ENCODE assay signal across 8 cellular contexts in the genomic region with DNA sequence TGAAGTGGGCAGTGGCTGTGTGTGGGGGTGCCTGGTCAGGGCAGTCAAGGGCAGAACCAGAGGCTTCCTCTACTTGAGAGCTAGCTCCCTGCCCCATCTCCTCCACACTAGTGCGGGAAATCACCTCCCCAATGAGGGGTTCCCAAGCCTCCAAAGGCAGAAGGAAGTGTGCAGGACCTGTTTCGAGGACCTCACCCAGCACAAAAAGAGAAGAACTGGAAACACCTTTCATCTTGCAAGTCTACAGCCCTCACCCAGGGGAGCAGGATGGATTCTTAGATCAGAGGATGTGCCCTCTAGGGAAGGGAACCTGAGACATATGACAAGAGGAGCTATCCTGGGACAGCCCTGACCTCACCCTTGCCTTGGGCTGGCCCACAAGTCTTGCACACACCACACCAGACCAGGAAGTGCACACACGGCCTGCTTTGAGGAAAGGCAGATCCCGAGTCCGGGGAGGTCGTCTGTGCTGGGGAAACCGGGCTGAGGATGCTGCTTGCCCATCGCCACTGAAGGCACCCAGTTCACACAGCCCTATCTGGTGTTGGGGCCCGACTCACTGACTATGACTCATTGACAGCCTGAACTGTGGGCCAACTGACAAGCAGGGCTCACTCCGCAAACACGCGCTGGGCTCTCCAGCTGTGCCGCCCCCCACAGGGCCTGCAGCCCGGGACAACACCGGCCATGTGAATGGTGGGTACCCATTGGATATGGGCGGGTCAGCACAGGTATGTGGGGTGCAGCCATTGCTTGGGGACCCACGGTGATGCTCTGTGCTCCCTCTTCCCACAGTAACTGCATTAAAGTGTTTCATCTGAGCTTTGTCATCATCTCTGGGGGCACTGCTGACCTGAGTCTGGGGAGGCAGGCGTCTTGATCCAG. TPM values are rescaled to one million over a fixed set of nuclear protein-coding genes. Genes with fewer than 3 reads are reported as not detected.
DNase-seq lines count a peak whose midpoint lies in the region; ATAC-seq and TF ChIP-seq lines count a peak whose summit lies in the region.

No MANE protein-coding gene starts in this region.

- H3K27ac ChIP-seq in DND-41 (ENCODE audit: low read length) (peak overlapping the region; percentile 55; the same call in 1 of the 2 replicates), OCI-LY3 (ENCODE audit: low read length) (peak overlapping the region; percentile 93), mesenchymal stem cell (ENCODE audit: low read length, poor library complexity, severe bottlenecking) (peak overlapping the region; percentile 29), colonic mucosa (no peak overlapping the region)

- ATAC-seq in DND-41 (ENCODE audit: insufficient read depth, low read depth) (no peak), HG03108 (IDR thresholded peaks at IDR 0.05; ENCODE audit: unreplicated experiment) (no peak), GM21381 (IDR thresholded peaks at IDR 0.05; ENCODE audit: unreplicated experiment) (no peak)

- peaks cover 22% of the 10 kb centered on the region for H3K79me2 ChIP-seq in DND-41 (ENCODE audit: insufficient read depth, low read length)
- H3K79me2 ChIP-seq in OCI-LY3 (ENCODE audit: low read length) = peaks cover 38% of the 10 kb centered on the region

- no peak overlapping the region for H2BK120ac ChIP-seq in mesenchymal stem cell (ENCODE audit: low read depth, low read length)

- H3K9ac ChIP-seq in DND-41 (ENCODE audit: low read depth, low read length) (0 out of 2 replicates have a peak overlapping the region, but pooled peaks have one; percentile 76), OCI-LY3 (ENCODE audit: low read length) (peak overlapping the region; percentile 91), mesenchymal stem cell (ENCODE audit: low read length) (no peak overlapping the region), colonic mucosa (ENCODE audit: low read depth in 2 of 2, low read length in 2 of 2) (peak overlapping the region in 1 of 2 donors; percentile 78)

- H3K4me3 ChIP-seq in DND-41 (ENCODE audit: low read depth in 1 of 2, low read length in 2 of 2) = no peak overlapping the region
- H3K4me3 ChIP-seq in OCI-LY3 (ENCODE audit: low read length) = peak overlapping the region; percentile 91
- no peak overlapping the region for H3K4me3 ChIP-seq in mesenchymal stem cell (ENCODE audit: insufficient read depth in 1 of 2, low read depth in 1 of 2, low read length in 2 of 2)
- no peak overlapping the region for H3K4me3 ChIP-seq in colonic mucosa

- peak overlapping the region in 1 of 2 experiments; percentile 14 for H3K18ac ChIP-seq in mesenchymal stem cell (ENCODE audit: low read depth in 1 of 2, low read length in 2 of 2)

- H3K79me1 ChIP-seq in mesenchymal stem cell (replicated peaks; ENCODE audit: low read length, poor library complexity, severe bottlenecking) = peaks cover 10% of the 10 kb centered on the region

- H2AFZ ChIP-seq in DND-41 (ENCODE audit: low read depth, low read length) = no peak overlapping the region
- H2AFZ ChIP-seq in OCI-LY3 (ENCODE audit: low read depth, low read length) = no peak overlapping the region
- H2AFZ ChIP-seq in mesenchymal stem cell (ENCODE audit: low read depth, low read length) = no peak overlapping the region

- no peak overlapping the region for H2AK5ac ChIP-seq in mesenchymal stem cell (ENCODE audit: low read length, severe bottlenecking)

- no peak overlapping the region for H2BK5ac ChIP-seq in mesenchymal stem cell (ENCODE audit: low read depth, low read length, poor library complexity, severe bottlenecking)

- DNase-seq in DND-41 = no peak
- DNase-seq in activated effector memory CD4-positive, alpha-beta T cell treated with anti-CD3 and anti-CD28 coated beads, Interleukin-2, amount 50 U/mL, for 16 hours = peak; percentile 84
- DNase-seq in mesenchymal stem cell = peak; percentile 86
- no peak for DNase-seq in pons (ENCODE audit: low spot score)
- DNase-seq in colonic mucosa = no peak

- intact Hi-C loops in colonic mucosa (cut with DNase I) = loop anchor here (10.0 kb wide), 2 partner anchors 193 to 443 kb away; partner anchors contain the start of gene PTK6

- peaks cover 13% of the 10 kb centered on the region for H4K20me1 ChIP-seq in DND-41 (ENCODE audit: insufficient read depth, low read length)
- H4K20me1 ChIP-seq in OCI-LY3 (ENCODE audit: insufficient read depth, low read length) = peaks cover 10% of the 10 kb centered on the region; the same call in 1 of the 2 replicates

- TF ChIP-seq CTCF in DND-41 (IDR thresholded peaks at IDR 0.05; ENCODE audit: borderline replicate concordance, extremely low read depth, low read length, poor library complexity, severe bottlenecking) (no peak), OCI-LY3 (IDR thresholded peaks at IDR 0.05; ENCODE audit: low read depth, low read length) (no peak), colonic mucosa (IDR thresholded peaks at IDR 0.05) (no peak)

- no peaks in the 10 kb centered on the region for H3K9me3 ChIP-seq in DND-41 (ENCODE audit: insufficient read depth, low read length, severe bottlenecking)
- H3K9me3 ChIP-seq in OCI-LY3 (ENCODE audit: insufficient read depth, low read length) = no peaks in the 10 kb centered on the region
- no peaks in the 10 kb centered on the region for H3K9me3 ChIP-seq in mesenchymal stem cell (ENCODE audit: control insufficient read depth, low read length)
- H3K9me3 ChIP-seq in colonic mucosa = no peaks in the 10 kb centered on the region

- no peak overlapping the region for H2BK12ac ChIP-seq in mesenchymal stem cell (ENCODE audit: low read length in 2 of 2)

- no peak overlapping the region for H4K91ac ChIP-seq in mesenchymal stem cell (ENCODE audit: low read length)

- no peaks in the 10 kb centered on the region for H3K27me3 ChIP-seq in DND-41 (ENCODE audit: insufficient read depth, low read length, poor library complexity)
- no peaks in the 10 kb centered on the region for H3K27me3 ChIP-seq in OCI-LY3 (ENCODE audit: low read depth, low read length)
- no peaks in the 10 kb centered on the region for H3K27me3 ChIP-seq in mesenchymal stem cell (ENCODE audit: control insufficient read depth in 1 of 2, insufficient read depth in 1 of 2, low read length in 2 of 2)
- H3K27me3 ChIP-seq in colonic mucosa = no peaks in the 10 kb centered on the region

- H3K36me3 ChIP-seq in DND-41 (ENCODE audit: insufficient read depth, low read length) (peaks cover 24% of the 10 kb centered on the region), OCI-LY3 (replicated peaks; ENCODE audit: low read depth, low read length) (peaks cover 15% of the 10 kb centered on the region), mesenchymal stem cell (ENCODE audit: control insufficient read depth in 1 of 2, insufficient read depth in 2 of 2, low read depth in 1 of 2, low read length in 2 of 2) (peaks cover under 1 to 11% of the 10 kb centered on the region in 2 experiments), colonic mucosa (no peaks in the 10 kb centered on the region)

- no peak overlapping the region for H3K14ac ChIP-seq in mesenchymal stem cell (ENCODE audit: low read length in 2 of 2)

- H3K4me1 ChIP-seq in DND-41 (ENCODE audit: insufficient read depth, low read length) (peaks cover 38% of the 10 kb centered on the region), OCI-LY3 (ENCODE audit: low read length) (peaks cover 33% of the 10 kb centered on the region), mesenchymal stem cell (ENCODE audit: control insufficient read depth, insufficient read depth, low read depth, low read length) (peaks cover 54% of the 10 kb centered on the region), colonic mucosa (peaks cover 32% of the 10 kb centered on the region)

- peak overlapping the region; percentile 17 for H2BK15ac ChIP-seq in mesenchymal stem cell (ENCODE audit: low read depth, poor library complexity, severe bottlenecking)

- peak overlapping the region; percentile 46 for H4K8ac ChIP-seq in mesenchymal stem cell (ENCODE audit: low read length)

- H3K4me2 ChIP-seq in DND-41 (ENCODE audit: insufficient read depth, low read length) = peak overlapping the region; percentile 89
- H3K4me2 ChIP-seq in OCI-LY3 (ENCODE audit: low read length) = peak overlapping the region; percentile 99
- peak overlapping the region; percentile 13 for H3K4me2 ChIP-seq in mesenchymal stem cell (ENCODE audit: low read length, poor library complexity, severe bottlenecking)

- H3K4ac ChIP-seq in mesenchymal stem cell (ENCODE audit: low read depth in 1 of 2, low read length in 2 of 2) = no peak overlapping the region

- WGBS in mesenchymal stem cell = 41% methylated on average over 18 of the region's 18 CpGs

- H3K23ac ChIP-seq in mesenchymal stem cell (ENCODE audit: low read length in 2 of 2) = no peak overlapping the region

RNA-seq across cellular contexts. Expression of gene SAMD10, which starts 1.8 kb away (rescaled TPM):
- 2.8 TPM for polyA plus RNA-seq in mesenchymal stem cell (2013, experiment 1 of 2)
- polyA plus RNA-seq in mesenchymal stem cell (2013, experiment 2 of 2) = 2.2 TPM
- 1 to 10 TPM; 6.1 to 6.4 TPM for total RNA-seq in colonic mucosa

RNA-seq across cellular contexts. Expression of gene PRPF6, which starts 3.3 kb away (rescaled TPM):
- 31.5 TPM for polyA plus RNA-seq in mesenchymal stem cell (2013, experiment 1 of 2)
- polyA plus RNA-seq in mesenchymal stem cell (2013, experiment 2 of 2) = 30.9 TPM
- 10 to 100 TPM; 53.0 to 68.6 TPM for total RNA-seq in colonic mucosa

RNA-seq across cellular contexts. Expression of gene ZNF512B, which starts 7.9 kb away (rescaled TPM):
- polyA plus RNA-seq in mesenchymal stem cell (2013, experiment 1 of 2) = 12.2 TPM
- polyA plus RNA-seq in mesenchymal stem cell (2013, experiment 2 of 2) = 11.7 TPM
- total RNA-seq in colonic mucosa = 1 to 10 TPM; 1.9 TPM

RNA-seq across cellular contexts. Expression of gene UCKL1, which starts 21.4 kb away (rescaled TPM):
- polyA plus RNA-seq in mesenchymal stem cell (2013, experiment 1 of 2) = 21.1 TPM
- polyA plus RNA-seq in mesenchymal stem cell (2013, experiment 2 of 2) = 20.1 TPM
- 10 to 100 TPM; 33.6 to 49.5 TPM for total RNA-seq in colonic mucosa

RNA-seq across cellular contexts. Expression of gene C20orf204, which starts 58.3 kb away (rescaled TPM):
- polyA plus RNA-seq in mesenchymal stem cell (2013, experiment 1 of 2) = 0.07 TPM
- polyA plus RNA-seq in mesenchymal stem cell (2013, experiment 2 of 2) = 0.10 TPM
- total RNA-seq in colonic mucosa = 1 to 10 TPM in 1 of 2 donors, under 1 TPM in 1; 0.29 to 3.3 TPM

Comparison
In these comparisons a context has a peak if more than half of its experiments do, and no peak if none do; other contexts are left out.
1. DNase-seq: peak in activated effector memory CD4-positive, alpha-beta T cell treated with anti-CD3 and anti-CD28 coated beads, Interleukin-2, amount 50 U/mL, for 16 hours (single experiment) and mesenchymal stem cell (single experiment); none in DND-41 (single experiment), pons (single experiment) and colonic mucosa (single experiment).
2. H3K4me2 ChIP-seq: peak in every context shown above with its lines; median percentile 99 in OCI-LY3; 89 in DND-41; 13 in mesenchymal stem cell.